Comparison of ENCODE assay signal across 1 cellular context in the genomic region with DNA sequence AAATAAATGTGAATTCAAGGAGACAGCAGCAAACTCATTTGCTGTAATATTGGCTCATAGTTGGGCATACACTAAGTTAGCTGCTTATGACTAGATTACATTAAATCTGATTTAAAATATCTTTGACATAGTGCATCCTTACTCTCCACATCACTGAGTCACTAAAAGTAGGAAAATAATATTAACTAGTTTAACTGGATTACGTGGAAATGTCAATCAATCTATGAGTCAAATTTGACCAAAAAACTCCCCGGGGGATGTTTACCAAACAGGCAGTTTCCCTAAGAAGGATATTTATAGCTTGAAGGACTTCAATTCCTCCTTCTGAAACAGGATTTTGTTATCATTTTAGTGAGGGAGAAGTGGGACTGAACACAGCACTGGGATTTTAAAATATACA.
TF ChIP-seq lines count a peak whose summit lies in the region.

No MANE protein-coding gene starts in this region.

TF ChIP-seq in GM23338, 12 proteins besides CTCF, POLR2A, EP300 and RAD21 (continued from another document):
- TF ChIP-seq ZNF462 (CRISPR knock-in tag; IDR thresholded peaks at IDR 0.05) (no peak), STAT1 (IDR thresholded peaks at IDR 0.05; ENCODE audit: unreplicated experiment) (no peak)
TF ChIP-seq in GM23338: peak in this region for 0.
